In the genomic region with DNA sequence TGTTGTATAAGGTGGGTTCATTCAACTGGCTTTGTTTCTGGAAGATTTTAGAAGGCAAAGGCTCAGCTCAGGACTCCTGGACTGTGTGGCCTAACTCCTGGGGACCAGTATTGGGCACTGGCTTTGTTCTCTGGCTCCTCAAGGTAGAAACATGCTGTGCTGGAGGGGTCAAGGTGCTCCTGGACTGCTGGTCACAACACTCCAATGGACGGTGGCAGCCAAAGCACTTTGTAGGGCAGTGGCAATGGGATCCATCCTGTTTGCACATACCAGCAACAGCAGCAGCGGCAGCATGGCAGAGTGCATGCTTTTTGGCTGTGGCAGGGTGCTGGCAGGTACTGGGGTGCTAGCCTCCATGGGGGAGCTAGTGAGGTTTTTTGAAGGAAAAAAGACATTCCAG, we compare ENCODE assay signal across 20 cellular contexts.
"Had no signal": no experiment of that assay in that cellular context is flagged by ENCODE, and none has a peak within 500 bp of the region (broad histone marks: within the 10 kb centered on the region; RNA-seq: fewer than 3 reads in every experiment).

No MANE protein-coding gene starts in this region.

- H3K27me3 Mint-ChIP-seq: dendritic cell treated with granulocyte-macrophage colony-stimulating factor and Interleukin-4, amounts not matched to agents 40 ng/mL and 50 ng/mL, for 4 days had no signal

- H3K9me3 Mint-ChIP-seq: effector memory CD8-positive, alpha-beta T cell had no signal

- DNase-seq: colonic mucosa; cortex of kidney; effector CD8-positive, alpha-beta T cell; effector memory CD8-positive, alpha-beta T cell; foreskin keratinocyte; heart left ventricle; hypothalamus; left cardiac atrium; left ventricle myocardium superior; mammary epithelial cell; mesendoderm; midbrain; naive thymus-derived CD4-positive, alpha-beta T cell had no signal

- H3K4me1 Mint-ChIP-seq: memory B cell; naive thymus-derived CD4-positive, alpha-beta T cell had no signal

- H3K4me2 ChIP-seq: hepatocyte had no signal

- H3K27ac ChIP-seq: colonic mucosa, esophagus muscularis mucosa, foreskin keratinocyte, gastroesophageal sphincter, heart left ventricle, hepatocyte, left lung had no signal

- H3K4me3 ChIP-seq: colonic mucosa, esophagus muscularis mucosa, gastroesophageal sphincter, heart left ventricle, hepatocyte, left lung, lung had no signal

- H3K4me3 Mint-ChIP-seq: dendritic cell treated with granulocyte-macrophage colony-stimulating factor and Interleukin-4, amounts not matched to agents 40 ng/mL and 50 ng/mL, for 4 days; effector memory CD8-positive, alpha-beta T cell; memory B cell; naive thymus-derived CD4-positive, alpha-beta T cell had no signal

- H3K9me3 ChIP-seq: colonic mucosa, gastroesophageal sphincter had no signal

- H2AFZ ChIP-seq: hepatocyte had no signal

- H3K4me1 ChIP-seq: colonic mucosa, esophagus muscularis mucosa, foreskin keratinocyte, gastroesophageal sphincter, heart left ventricle, left lung had no signal

- H3K36me3 Mint-ChIP-seq: memory B cell; naive thymus-derived CD4-positive, alpha-beta T cell had no signal

- H3K27me3 ChIP-seq: colonic mucosa, esophagus muscularis mucosa, foreskin keratinocyte, gastroesophageal sphincter, heart left ventricle, hepatocyte, left lung had no signal

- H3K27ac Mint-ChIP-seq: dendritic cell treated with granulocyte-macrophage colony-stimulating factor and Interleukin-4, amounts not matched to agents 40 ng/mL and 50 ng/mL, for 4 days; effector memory CD8-positive, alpha-beta T cell; memory B cell; naive thymus-derived CD4-positive, alpha-beta T cell had no signal

- H3K36me3 ChIP-seq: colonic mucosa, esophagus muscularis mucosa, gastroesophageal sphincter, heart left ventricle, left lung had no signal

- ATAC-seq: effector memory CD8-positive, alpha-beta T cell; foreskin keratinocyte; gastroesophageal sphincter; heart left ventricle; left cardiac atrium; left lung; left ventricle myocardium superior; naive thymus-derived CD4-positive, alpha-beta T cell had no signal
